Comparison of ENCODE assay signal across 13 cellular contexts in genomic region chr9:23829580-23830458, GRCh38. TPM values are rescaled to one million over a fixed set of nuclear protein-coding genes. Genes with fewer than 3 reads are reported as not detected.
DNase-seq lines count a peak whose midpoint lies in the region; ATAC-seq, FAIRE-seq and TF ChIP-seq lines count a peak whose summit lies in the region.
"Had no signal": no experiment of that assay in that cellular context is flagged by ENCODE, and none has a peak within 500 bp of the region (broad histone marks: within the 10 kb centered on the region; RNA-seq: fewer than 3 reads in every experiment).

No MANE protein-coding gene starts in this region.

- H3K4me3 ChIP-seq in astrocyte of the spinal cord (ENCODE audit: low read depth, low read length) (peak overlapping the region; percentile 10), keratinocyte (ENCODE audit: control insufficient read depth in 2 of 3, extremely low read depth in 1 of 3, insufficient read depth in 2 of 3, low read depth in 1 of 3, low read length in 3 of 3) (peak overlapping the region in 1 of 3 experiments; percentile 25)
- H3K4me3 ChIP-seq: pancreas had no signal

- TF ChIP-seq EP300 in Ishikawa (IDR thresholded peaks at IDR 0.05; ENCODE audit: borderline replicate concordance): no peak

- in situ Hi-C loops in astrocyte of the spinal cord (cut with HindIII; ENCODE audit: low sequenced_read_pairs): no loop called here
- in situ Hi-C loops in GM13977 (cut with MboI; ENCODE audit: low pct_unique_long_range_greater_than_20kb, low sequenced_read_pairs, unreplicated experiment): no loop called here

- H3K9ac ChIP-seq in keratinocyte (ENCODE audit: control insufficient read depth, extremely low read depth, insufficient read depth, low read length): no peak overlapping the region

- H4K20me1 ChIP-seq in keratinocyte (ENCODE audit: control insufficient read depth, extremely low read depth, insufficient read depth, low read length): no peaks in the 10 kb centered on the region

- no peak for ATAC-seq in HG03175 (IDR thresholded peaks at IDR 0.05; ENCODE audit: unreplicated experiment)
- ATAC-seq: activated CD4-positive, CD25-positive, alpha-beta regulatory T cell treated with anti-CD3 and anti-CD28 coated beads, Interleukin-2, amount 50 U/mL, for 24 hours had no signal

- TF ChIP-seq RAD21 in Ishikawa (IDR thresholded peaks at IDR 0.05; ENCODE audit: low read depth): no peak

- H3K9me1 ChIP-seq in keratinocyte (ENCODE audit: control insufficient read depth, extremely low read depth, insufficient read depth, low read length): peaks cover 4% of the 10 kb centered on the region

- H3K4me2 ChIP-seq in keratinocyte (ENCODE audit: control insufficient read depth, extremely low read depth, insufficient read depth, low read depth, low read length): peak overlapping the region; percentile 44

- H3K79me2 ChIP-seq in keratinocyte (ENCODE audit: control insufficient read depth, insufficient read depth, low read length): no peaks in the 10 kb centered on the region

- peaks cover 8% of the 10 kb centered on the region for H3K4me1 ChIP-seq in keratinocyte (ENCODE audit: control insufficient read depth, extremely low read depth, insufficient read depth, low read length)
- H3K4me1 ChIP-seq: pancreas, testis had no signal

- DNase-seq in A172 (ENCODE audit: low spot score) (peak; percentile 40), astrocyte of the spinal cord (ENCODE audit: low read depth, low spot score) (peak; percentile 45), keratinocyte (ENCODE audit: low read depth, low spot score) (no peak), GM13977 (ENCODE audit: low spot score) (no peak), CD1c-positive myeloid dendritic cell (ENCODE audit: extremely low spot score) (no peak), NCI-H187 (lab: John Stamatoyannopoulos, UW) (no peak)
- DNase-seq: NCI-H2029, pancreas, testis had no signal

- H3K27ac ChIP-seq in keratinocyte (ENCODE audit: control insufficient read depth, insufficient read depth, low read length): no peak overlapping the region
- H3K27ac ChIP-seq: pancreas, testis had no signal

- H3K9me3 ChIP-seq in keratinocyte (ENCODE audit: control insufficient read depth, low read depth, low read length): no peaks in the 10 kb centered on the region
- H3K9me3 ChIP-seq: pancreas, testis had no signal

- H3K36me3 ChIP-seq in keratinocyte (ENCODE audit: control insufficient read depth in 2 of 2, extremely low read depth in 1 of 2, insufficient read depth in 2 of 2, low read length in 2 of 2): no peaks in the 10 kb centered on the region
- H3K36me3 ChIP-seq: pancreas had no signal

- dilution Hi-C loops in keratinocyte (cut with MboI; ENCODE audit: extremely low pct_ligation_motif_present, low sequenced_read_pairs): no loop called here

- no peak overlapping the region for H2AFZ ChIP-seq in keratinocyte (ENCODE audit: control insufficient read depth, low read length)

- no peak for TF ChIP-seq CTCF in astrocyte of the spinal cord (IDR thresholded peaks at IDR 0.05; ENCODE audit: low read depth, low read length)
- no peak for TF ChIP-seq CTCF in keratinocyte (optimal IDR thresholded peaks at IDR 0.05 in 1 of 3, IDR thresholded peaks at IDR 0.05 in 1 of 3, conservative IDR thresholded peaks at IDR 0.05 in 1 of 3; ENCODE audit: extremely low read depth in 1 of 3, insufficient read depth in 2 of 3, low read length in 3 of 3)
- TF ChIP-seq CTCF in GM13977 (IDR thresholded peaks at IDR 0.05; ENCODE audit: extremely low read depth, insufficient read depth, missing control alignments): no peak

- FAIRE-seq in keratinocyte (lab: Jason Lieb, UNC): peak; percentile 34
- FAIRE-seq: pancreas had no signal

- H3K27me3 ChIP-seq in keratinocyte (ENCODE audit: control insufficient read depth, extremely low read depth, insufficient read depth, low read length): peaks cover 32% of the 10 kb centered on the region
- H3K27me3 ChIP-seq: testis had no signal

TF ChIP-seq in Ishikawa, 13 proteins besides CTCF, POLR2A, EP300 and RAD21:
- TF ChIP-seq, protein P1, sequence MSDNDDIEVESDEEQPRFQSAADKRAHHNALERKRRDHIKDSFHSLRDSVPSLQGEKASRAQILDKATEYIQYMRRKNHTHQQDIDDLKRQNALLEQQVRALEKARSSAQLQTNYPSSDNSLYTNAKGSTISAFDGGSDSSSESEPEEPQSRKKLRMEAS (IDR thresholded peaks at IDR 0.05): no peak
- TF ChIP-seq REST (IDR thresholded peaks at IDR 0.05; ENCODE audit: low read depth): peak; percentile 75

RNA-seq across cellular contexts. Expression of gene ELAVL2, which starts 3.8 kb away (rescaled TPM):
- 7.7 and 27.5 TPM in 2 replicates for total RNA-seq in A172 (2014; rRNA removed; shearing (Covaris generic))
- 1.5 to 4.3 TPM (median 2.9 TPM) in 3 replicates for polyA plus RNA-seq in keratinocyte
- 1.0 TPM for polyA plus RNA-seq in keratinocyte (2011; ENCODE audit: low read depth)
- polyA plus RNA-seq in keratinocyte (2011; cell fraction: cytosol; rRNA removed): 1.6 and 3.1 TPM in 2 replicates
- 1.4 and 2.6 TPM in 2 replicates for polyA plus RNA-seq in keratinocyte (2011; cell fraction: nucleus; rRNA removed)
- 0.52 and 1.4 TPM in 2 replicates for polyA plus RNA-seq in keratinocyte (2012; ENCODE audit: low replicate concordance)
- polyA minus RNA-seq in keratinocyte: 0.62 to 5.2 TPM (median 1.8 TPM) in 3 replicates
- 1.2 TPM for polyA minus RNA-seq in keratinocyte (2011; cell fraction: cytosol; rRNA and poly(A)+ RNA removed)
- 1.9 and 4.0 TPM in 2 replicates for polyA minus RNA-seq in keratinocyte (2011; cell fraction: nucleus; rRNA and poly(A)+ RNA removed)
- total RNA-seq: activated T-helper 2 cell treated with anti-CD3 and anti-CD28 coated beads, Interferon-gamma antibody, Interleukin-2, Interleukin-4, amounts not matched to agents 10 μg/mL and 5 μg/mL and 100 μg/mL, durations not matched to agents 14 hours and 24 hours and 36 hours had no signal

Comparison
In these comparisons a context has a peak if more than half of its experiments do, and no peak if none do; other contexts are left out.
1. DNase-seq: peak in A172 (single experiment) and astrocyte of the spinal cord (single experiment); none in keratinocyte (single experiment), GM13977 (single experiment), CD1c-positive myeloid dendritic cell (single experiment) and NCI-H187 (0 of 2).